ENCODE assay signal across 1 cellular context in the genomic region with DNA sequence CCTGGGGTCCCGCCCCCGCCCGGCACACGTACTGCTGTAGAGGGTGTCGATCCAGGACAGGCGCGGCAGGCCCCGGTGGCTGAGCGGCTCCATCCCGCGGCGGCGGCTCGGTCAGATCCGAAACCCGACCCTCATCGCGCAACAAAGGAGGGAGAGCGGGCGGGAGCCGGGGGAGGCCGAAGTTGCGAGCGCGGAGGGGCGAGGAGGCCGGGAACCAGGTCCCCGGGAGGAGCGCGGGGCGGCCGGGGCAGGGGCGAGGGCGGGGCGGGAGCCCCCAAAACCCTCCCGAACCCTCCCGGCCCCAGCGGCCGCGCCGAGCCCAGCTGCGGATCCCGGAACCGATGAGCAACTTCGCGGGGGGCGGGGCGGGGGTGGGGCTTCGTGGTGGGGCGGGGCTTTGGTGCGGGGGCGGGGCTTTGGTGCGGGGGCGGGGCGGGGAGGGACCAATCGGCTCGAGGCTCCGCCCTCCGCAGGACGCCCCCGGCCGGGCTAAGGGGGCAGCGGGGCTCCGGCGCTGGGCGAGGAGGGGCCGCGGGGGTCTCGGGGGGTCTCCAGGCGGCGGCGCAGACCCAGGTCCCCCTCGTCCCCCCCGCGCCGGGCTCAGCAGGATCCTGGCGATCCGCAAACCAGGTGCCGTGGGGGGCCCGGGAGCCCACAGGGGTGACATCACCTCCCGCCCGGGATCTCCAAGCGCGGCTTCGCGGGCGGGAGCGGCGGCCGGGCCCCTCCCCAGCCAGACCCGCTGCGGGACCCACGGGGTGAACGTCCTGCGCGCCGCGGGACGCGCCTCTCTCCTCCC.
TF ChIP-seq lines count a peak whose summit lies in the region.

Gene ABR, minus strand, starts transcription at position 347 of the 799 bp plus-strand sequence. Its CDS starts 254 bp downstream, at position 93.

TF ChIP-seq in K562, 482 proteins besides CTCF, POLR2A, EP300 and RAD21 (continued from another document):
- TF ChIP-seq, protein P1, sequence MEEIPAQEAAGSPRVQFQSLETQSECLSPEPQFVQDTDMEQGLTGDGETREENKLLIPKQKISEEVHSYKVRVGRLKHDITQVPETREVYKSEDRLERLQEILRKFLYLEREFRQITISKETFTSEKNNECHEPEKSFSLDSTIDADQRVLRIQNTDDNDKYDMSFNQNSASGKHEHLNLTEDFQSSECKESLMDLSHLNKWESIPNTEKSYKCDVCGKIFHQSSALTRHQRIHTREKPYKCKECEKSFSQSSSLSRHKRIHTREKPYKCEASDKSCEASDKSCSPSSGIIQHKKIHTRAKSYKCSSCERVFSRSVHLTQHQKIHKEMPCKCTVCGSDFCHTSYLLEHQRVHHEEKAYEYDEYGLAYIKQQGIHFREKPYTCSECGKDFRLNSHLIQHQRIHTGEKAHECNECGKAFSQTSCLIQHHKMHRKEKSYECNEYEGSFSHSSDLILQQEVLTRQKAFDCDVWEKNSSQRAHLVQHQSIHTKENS (CRISPR knock-in tag; IDR thresholded peaks at IDR 0.05) = no peak
- TF ChIP-seq ZNF324 (CRISPR knock-in tag; IDR thresholded peaks at IDR 0.05) = no peak
- TF ChIP-seq MGA (IDR thresholded peaks at IDR 0.05) = no peak
- no peak for TF ChIP-seq TBL1XR1 (IDR thresholded peaks at IDR 0.05; ENCODE audit: low read length in 2 of 2)
- TF ChIP-seq E2F6 (IDR thresholded peaks at IDR 0.05; ENCODE audit: borderline replicate concordance in 1 of 2, extremely low read depth in 1 of 2, insufficient read depth in 1 of 2, insufficient read length in 1 of 2, low read depth in 1 of 2, low read length in 1 of 2, poor library complexity in 1 of 2, severe bottlenecking in 1 of 2) = no peak
- no peak for TF ChIP-seq HOXB6 (CRISPR knock-in tag; IDR thresholded peaks at IDR 0.05; ENCODE audit: borderline replicate concordance)
- no peak for TF ChIP-seq TGIF2 (CRISPR knock-in tag; IDR thresholded peaks at IDR 0.05)
- TF ChIP-seq MXI1 (IDR thresholded peaks at IDR 0.05; ENCODE audit: low read depth, low read length) = no peak
- TF ChIP-seq, protein P2, sequence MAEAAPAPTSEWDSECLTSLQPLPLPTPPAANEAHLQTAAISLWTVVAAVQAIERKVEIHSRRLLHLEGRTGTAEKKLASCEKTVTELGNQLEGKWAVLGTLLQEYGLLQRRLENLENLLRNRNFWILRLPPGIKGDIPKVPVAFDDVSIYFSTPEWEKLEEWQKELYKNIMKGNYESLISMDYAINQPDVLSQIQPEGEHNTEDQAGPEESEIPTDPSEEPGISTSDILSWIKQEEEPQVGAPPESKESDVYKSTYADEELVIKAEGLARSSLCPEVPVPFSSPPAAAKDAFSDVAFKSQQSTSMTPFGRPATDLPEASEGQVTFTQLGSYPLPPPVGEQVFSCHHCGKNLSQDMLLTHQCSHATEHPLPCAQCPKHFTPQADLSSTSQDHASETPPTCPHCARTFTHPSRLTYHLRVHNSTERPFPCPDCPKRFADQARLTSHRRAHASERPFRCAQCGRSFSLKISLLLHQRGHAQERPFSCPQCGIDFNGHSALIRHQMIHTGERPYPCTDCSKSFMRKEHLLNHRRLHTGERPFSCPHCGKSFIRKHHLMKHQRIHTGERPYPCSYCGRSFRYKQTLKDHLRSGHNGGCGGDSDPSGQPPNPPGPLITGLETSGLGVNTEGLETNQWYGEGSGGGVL (CRISPR knock-in tag; IDR thresholded peaks at IDR 0.05) = no peak
- TF ChIP-seq TBP (optimal IDR thresholded peaks at IDR 0.05; ENCODE audit: low read depth, low read length) = no peak
- TF ChIP-seq, protein P3, sequence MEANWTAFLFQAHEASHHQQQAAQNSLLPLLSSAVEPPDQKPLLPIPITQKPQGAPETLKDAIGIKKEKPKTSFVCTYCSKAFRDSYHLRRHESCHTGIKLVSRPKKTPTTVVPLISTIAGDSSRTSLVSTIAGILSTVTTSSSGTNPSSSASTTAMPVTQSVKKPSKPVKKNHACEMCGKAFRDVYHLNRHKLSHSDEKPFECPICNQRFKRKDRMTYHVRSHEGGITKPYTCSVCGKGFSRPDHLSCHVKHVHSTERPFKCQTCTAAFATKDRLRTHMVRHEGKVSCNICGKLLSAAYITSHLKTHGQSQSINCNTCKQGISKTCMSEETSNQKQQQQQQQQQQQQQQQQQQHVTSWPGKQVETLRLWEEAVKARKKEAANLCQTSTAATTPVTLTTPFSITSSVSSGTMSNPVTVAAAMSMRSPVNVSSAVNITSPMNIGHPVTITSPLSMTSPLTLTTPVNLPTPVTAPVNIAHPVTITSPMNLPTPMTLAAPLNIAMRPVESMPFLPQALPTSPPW (CRISPR knock-in tag; IDR thresholded peaks at IDR 0.05) = peak; percentile 63
- no peak for TF ChIP-seq FIP1L1 (IDR thresholded peaks at IDR 0.05; ENCODE audit: low read depth, low read length, poor library complexity, severe bottlenecking)
- TF ChIP-seq PCBP1 (IDR thresholded peaks at IDR 0.05; ENCODE audit: low read depth, low read length, poor library complexity, severe bottlenecking) = no peak
- TF ChIP-seq, protein P4, sequence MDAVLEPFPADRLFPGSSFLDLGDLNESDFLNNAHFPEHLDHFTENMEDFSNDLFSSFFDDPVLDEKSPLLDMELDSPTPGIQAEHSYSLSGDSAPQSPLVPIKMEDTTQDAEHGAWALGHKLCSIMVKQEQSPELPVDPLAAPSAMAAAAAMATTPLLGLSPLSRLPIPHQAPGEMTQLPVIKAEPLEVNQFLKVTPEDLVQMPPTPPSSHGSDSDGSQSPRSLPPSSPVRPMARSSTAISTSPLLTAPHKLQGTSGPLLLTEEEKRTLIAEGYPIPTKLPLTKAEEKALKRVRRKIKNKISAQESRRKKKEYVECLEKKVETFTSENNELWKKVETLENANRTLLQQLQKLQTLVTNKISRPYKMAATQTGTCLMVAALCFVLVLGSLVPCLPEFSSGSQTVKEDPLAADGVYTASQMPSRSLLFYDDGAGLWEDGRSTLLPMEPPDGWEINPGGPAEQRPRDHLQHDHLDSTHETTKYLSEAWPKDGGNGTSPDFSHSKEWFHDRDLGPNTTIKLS (IDR thresholded peaks at IDR 0.05; ENCODE audit: borderline replicate concordance, low read depth) = no peak
- peak; percentile 30; the same call in 1 of the 2 replicates for TF ChIP-seq POLR2G (IDR thresholded peaks at IDR 0.05; ENCODE audit: low read depth, low read length)
- peak; percentile 64; the same call in 1 of the 2 replicates for TF ChIP-seq ZBTB7A (IDR thresholded peaks at IDR 0.05; ENCODE audit: borderline replicate concordance, control insufficient read depth, low read depth, low read length)
- no peak for TF ChIP-seq RFX7 (CRISPR knock-in tag; IDR thresholded peaks at IDR 0.05)
- no peak for TF ChIP-seq TARDBP (IDR thresholded peaks at IDR 0.05)
- TF ChIP-seq, protein P5, sequence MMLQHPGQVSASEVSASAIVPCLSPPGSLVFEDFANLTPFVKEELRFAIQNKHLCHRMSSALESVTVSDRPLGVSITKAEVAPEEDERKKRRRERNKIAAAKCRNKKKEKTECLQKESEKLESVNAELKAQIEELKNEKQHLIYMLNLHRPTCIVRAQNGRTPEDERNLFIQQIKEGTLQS (IDR thresholded peaks at IDR 0.05) = peak; percentile 18; the same call in 1 of the 2 replicates
- TF ChIP-seq, protein P5 (CRISPR knock-in tag; conservative IDR thresholded peaks at IDR 0.05) = no peak
